Comparison of ENCODE assay signal across 1 cellular context in genomic region chr10:104248921-104249320, GRCh38. TPM values are rescaled to one million over a fixed set of nuclear protein-coding genes. Genes with fewer than 3 reads are reported as not detected.
"Had no signal": no experiment of that assay in that cellular context is flagged by ENCODE, and none has a peak within 500 bp of the region (broad histone marks: within the 10 kb centered on the region; RNA-seq: fewer than 3 reads in every experiment).

No MANE protein-coding gene starts in this region.

RNA-seq across cellular contexts. Expression of gene GSTO2, which starts 20.1 kb away (rescaled TPM):
- total RNA-seq: H4 had no signal
